ENCODE assay signal across 17 cellular contexts in genomic region chr2:101064505-101064867, GRCh38.
DNase-seq lines count a peak whose midpoint lies in the region; ATAC-seq, FAIRE-seq and TF ChIP-seq lines count a peak whose summit lies in the region.
"Had no signal": no experiment of that assay in that cellular context is flagged by ENCODE, and none has a peak within 500 bp of the region (broad histone marks: within the 10 kb centered on the region; RNA-seq: fewer than 3 reads in every experiment).

No MANE protein-coding gene starts in this region.

- H2AFZ ChIP-seq in SK-N-SH (ENCODE audit: low read depth) (0 out of 2 replicates have a peak overlapping the region, but pooled peaks have one; percentile 9), HepG2 (ENCODE audit: low read length) (no peak overlapping the region)

- H3K4me2 ChIP-seq in SK-N-SH: no peak overlapping the region; the same call in 1 of the 2 replicates
- H3K4me2 ChIP-seq in HepG2 (ENCODE audit: low read depth, low read length): peak overlapping the region; percentile 87

- H3F3A ChIP-seq in SK-N-SH (replicated peaks; ENCODE audit: insufficient read depth): no peaks in the 10 kb centered on the region

- H3K9me3 Mint-ChIP-seq in activated naive CD4-positive, alpha-beta T cell treated with anti-CD3 and anti-CD28 coated beads, Interleukin-2, amount 50 U/mL, for 72 hours: no peaks in the 10 kb centered on the region
- H3K9me3 Mint-ChIP-seq: activated naive CD8-positive, alpha-beta T cell treated with anti-CD3 and anti-CD28 coated beads for 36 hours had no signal

- ATAC-seq in SK-N-SH treated with all-trans-retinoic acid at 6 μM for 48 hours (no peak), HepG2 (peak; percentile 30)
- ATAC-seq in activated naive CD4-positive, alpha-beta T cell treated with anti-CD3 and anti-CD28 coated beads, Interleukin-2, amount 50 U/mL, for 72 hours: no peak
- ATAC-seq: activated CD4-positive, CD25-positive, alpha-beta regulatory T cell treated with anti-CD3 and anti-CD28 coated beads, Interleukin-2, amount 50 U/mL, for 24 hours had no signal

- H3K27ac ChIP-seq in SK-N-SH (ENCODE audit: low read depth in 2 of 2, low read length in 1 of 2): peak overlapping the region in 1 of 2 experiments; percentile 15; a peak in 1 of 4 replicates
- peak overlapping the region; percentile 73 for H3K27ac ChIP-seq in RWPE1
- H3K27ac ChIP-seq in HepG2 (ENCODE audit: extremely low read length, insufficient read depth, low read length): peak overlapping the region; percentile 92
- H3K27ac ChIP-seq in suprapubic skin: peak overlapping the region; percentile 81

- TF ChIP-seq CTCF in SK-N-SH (IDR thresholded peaks at IDR 0.05) (no peak), RWPE1 (conservative IDR thresholded peaks at IDR 0.05; ENCODE audit: low read depth) (no peak), HepG2 (CRISPR knock-in tag; IDR thresholded peaks at IDR 0.05) (no peak), suprapubic skin (IDR thresholded peaks at IDR 0.05) (no peak)

- DNase-seq in SK-N-SH: no peak
- no peak for DNase-seq in RWPE1 (ENCODE audit: low spot score)
- no peak for DNase-seq in HepG2 (ENCODE audit: low spot score)
- no peak for DNase-seq in suprapubic skin (ENCODE audit: low spot score in 2 of 2)
- no peak for DNase-seq in stimulated activated CD8-positive, alpha-beta memory T cell treated with anti-CD3 and anti-CD28 coated beads, Interleukin-4, amount 100 ng/mL, for 48 hours
- DNase-seq in NCI-H1436 (lab: John Stamatoyannopoulos, UW): no peak
- no peak for DNase-seq in activated naive CD4-positive, alpha-beta T cell treated with anti-CD3 and anti-CD28 coated beads, Interleukin-2, amount 50 U/mL, for 72 hours (ENCODE audit: low spot score in 2 of 2)
- DNase-seq: 8988T; activated naive CD8-positive, alpha-beta T cell treated with anti-CD3 and anti-CD28 coated beads for 36 hours; cerebellar nuclear complex; Karpas-422; mucosa of descending colon; posterior cingulate gyrus; stimulated activated CD4-positive, alpha-beta T cell treated with anti-CD3 and anti-CD28 coated beads, Interleukin-1b, Interleukin-23, amount 100 ng/mL, for 48 hours had no signal

- no peaks in the 10 kb centered on the region for H3K9me2 ChIP-seq in SK-N-SH

- CTCF ChIA-PET in SK-N-SH (lab: Yijun Ruan, JAX): interaction anchor here (1.4 to 2.1 kb wide), 2 partner anchors 28 to 89 kb away, joined by 4 to 10 read pairs; no protein-coding TSS in a partner anchor
- CTCF ChIA-PET in RWPE1 (lab: Yijun Ruan, JAX): interaction anchor here (0.8 kb wide), 1 partner anchor 25 kb away, joined by 3 read pairs; no protein-coding TSS in a partner anchor
- CTCF ChIA-PET in HepG2 (lab: Yijun Ruan, JAX; ENCODE audit: low intra/inter-chr PET ratio, low total read pairs): no interaction called here

- no peak overlapping the region for H3K9ac ChIP-seq in SK-N-SH
- peak overlapping the region; percentile 71 for H3K9ac ChIP-seq in HepG2 (ENCODE audit: insufficient read depth, low read depth, low read length)

- TF ChIP-seq POLR2A in HepG2 (IDR thresholded peaks at IDR 0.05; ENCODE audit: insufficient read depth in 1 of 2, low read depth in 2 of 2, low read length in 2 of 2): no peak
- no peak for TF ChIP-seq POLR2A in suprapubic skin (IDR thresholded peaks at IDR 0.05)

- H3K4me1 ChIP-seq in SK-N-SH (ENCODE audit: control insufficient read depth in 1 of 2, insufficient read depth in 2 of 2, low read depth in 1 of 2, low read length in 1 of 2): 0 out of 4 replicates have a peak, but pooled peaks cover 0 to 6% of the 10 kb centered on the region in 2 experiments
- peaks cover 71% of the 10 kb centered on the region for H3K4me1 ChIP-seq in HepG2 (ENCODE audit: insufficient read depth, low read length)
- peaks cover 26% of the 10 kb centered on the region for H3K4me1 ChIP-seq in suprapubic skin

- TSS peak; percentile 70 for BruUV-seq in HepG2 (replicated peaks; lab: Mats Ljungman, UMichigan)

- no peak overlapping the region for H3K4me3 ChIP-seq in SK-N-SH (ENCODE audit: low read depth in 2 of 2, low read length in 1 of 2)
- H3K4me3 ChIP-seq in HepG2 (replicated peaks in 1 of 3; ENCODE audit: insufficient read depth in 1 of 3, low read depth in 2 of 3, low read length in 3 of 3): peak overlapping the region; percentile 18 to 56 (median 35); a peak in 5 of 6 replicates
- no peak overlapping the region for H3K4me3 ChIP-seq in suprapubic skin
- H3K4me3 ChIP-seq: mucosa of descending colon had no signal

- no peak for TF ChIP-seq EP300 in SK-N-SH (IDR thresholded peaks at IDR 0.05; ENCODE audit: borderline replicate concordance in 1 of 2, low read depth in 1 of 2, low read length in 1 of 2)
- no peak for TF ChIP-seq EP300 in HepG2 (IDR thresholded peaks at IDR 0.05; ENCODE audit: low read depth in 2 of 2, low read length in 2 of 2)
- no peak for TF ChIP-seq EP300 in HepG2 (CRISPR knock-in tag; IDR thresholded peaks at IDR 0.05; ENCODE audit: borderline replicate concordance)
- no peak for TF ChIP-seq EP300 in suprapubic skin (IDR thresholded peaks at IDR 0.05)

- H3K36me3 Mint-ChIP-seq in activated naive CD4-positive, alpha-beta T cell treated with anti-CD3 and anti-CD28 coated beads, Interleukin-2, amount 50 U/mL, for 72 hours: no peaks in the 10 kb centered on the region
- H3K36me3 Mint-ChIP-seq: activated naive CD8-positive, alpha-beta T cell treated with anti-CD3 and anti-CD28 coated beads for 36 hours had no signal

- in situ Hi-C loops in HepG2 (cut with HindIII; ENCODE audit: extremely low pct_ligation_motif_present, low pct_unique_long_range_greater_than_20kb): no loop called here

- H3K27me3 ChIP-seq in SK-N-SH (ENCODE audit: insufficient read depth): no peaks in the 10 kb centered on the region
- no peaks in the 10 kb centered on the region for H3K27me3 ChIP-seq in HepG2 (ENCODE audit: control insufficient read depth in 1 of 2, insufficient read depth in 2 of 2, low read length in 2 of 2)
- H3K27me3 ChIP-seq in suprapubic skin: no peaks in the 10 kb centered on the region

- H3K79me2 ChIP-seq in SK-N-SH (ENCODE audit: insufficient read depth): no peaks in the 10 kb centered on the region
- peaks cover 55% of the 10 kb centered on the region for H3K79me2 ChIP-seq in HepG2 (ENCODE audit: insufficient read depth, low read length)

- peak overlapping the region in 1 of 2 donors; percentile 12 for H3K27ac Mint-ChIP-seq in activated naive CD4-positive, alpha-beta T cell treated with anti-CD3 and anti-CD28 coated beads, Interleukin-2, amount 50 U/mL, for 72 hours
- H3K27ac Mint-ChIP-seq: activated naive CD8-positive, alpha-beta T cell treated with anti-CD3 and anti-CD28 coated beads for 36 hours had no signal

- POLR2A ChIA-PET in SK-N-SH (lab: Yijun Ruan, JAX) (no interaction called here), RWPE1 (lab: Yijun Ruan, JAX; ENCODE audit: low non-redundant PET) (no interaction called here), HepG2 (lab: Yijun Ruan, JAX) (interaction anchor here (1.0 to 3.0 kb wide), 18 partner anchors 9 to 182 kb away, joined by 3 to 54 read pairs (median 5); partner anchors contain the start of genes RPL31 and TBC1D8)

- H3K36me3 ChIP-seq in SK-N-SH (replicated peaks in 1 of 2; ENCODE audit: control insufficient read depth in 1 of 2, insufficient read depth in 2 of 2, low read length in 1 of 2) (no peaks in the 10 kb centered on the region), HepG2 (replicated peaks in 1 of 2; ENCODE audit: control insufficient read depth in 1 of 2, insufficient read depth in 2 of 2, low read length in 2 of 2) (peaks cover 7 to 33% of the 10 kb centered on the region in 2 experiments; a peak in 4 of 5 replicates), suprapubic skin (no peaks in the 10 kb centered on the region)

- H4K20me1 ChIP-seq in SK-N-SH (ENCODE audit: insufficient read depth) (no peaks in the 10 kb centered on the region), HepG2 (ENCODE audit: insufficient read depth, low read length) (no peaks in the 10 kb centered on the region)

- WGBS in SK-N-SH (ENCODE audit: low lambda C conversion rate): 88% methylated on average over 3 of the region's 3 CpGs
- WGBS in HepG2 (ENCODE audit: low lambda C conversion rate): 49% methylated on average over 3 of the region's 3 CpGs
- 92% methylated on average over 3 of the region's 3 CpGs for whole genome bisulfite sequencing in suprapubic skin

- TF ChIP-seq RAD21 in SK-N-SH (IDR thresholded peaks at IDR 0.05; ENCODE audit: low read length) (no peak), HepG2 (CRISPR knock-in tag; IDR thresholded peaks at IDR 0.05) (no peak)

- no peaks in the 10 kb centered on the region for H3K9me3 ChIP-seq in SK-N-SH
- H3K9me3 ChIP-seq in HepG2 (ENCODE audit: low read length): no peaks in the 10 kb centered on the region
- no peaks in the 10 kb centered on the region for H3K9me3 ChIP-seq in suprapubic skin
- H3K9me3 ChIP-seq: mucosa of descending colon had no signal

- intact Hi-C loops in HepG2 (cut with micrococcal nuclease; ENCODE audit: unreplicated experiment): no loop called here

- FAIRE-seq in HepG2 (lab: Jason Lieb, UNC): no peak
- FAIRE-seq: H1 had no signal

TF ChIP-seq in HepG2, 621 proteins besides CTCF, POLR2A, EP300 and RAD21 (continues in another document):
- TF ChIP-seq ZNF501 (CRISPR knock-in tag; IDR thresholded peaks at IDR 0.05): no peak
- no peak for TF ChIP-seq PREB (CRISPR knock-in tag; IDR thresholded peaks at IDR 0.05)
- TF ChIP-seq WIZ (CRISPR knock-in tag; IDR thresholded peaks at IDR 0.05): no peak
- TF ChIP-seq SP4 (CRISPR knock-in tag; IDR thresholded peaks at IDR 0.05): no peak
- no peak for TF ChIP-seq KAT7 (CRISPR knock-in tag; IDR thresholded peaks at IDR 0.05; ENCODE audit: borderline replicate concordance)
- TF ChIP-seq ZNF337 (CRISPR knock-in tag; IDR thresholded peaks at IDR 0.05; ENCODE audit: borderline replicate concordance, low read depth): no peak
- TF ChIP-seq ZNF326 (CRISPR knock-in tag; IDR thresholded peaks at IDR 0.05; ENCODE audit: borderline replicate concordance): no peak
- no peak for TF ChIP-seq NR2C2 (CRISPR knock-in tag; IDR thresholded peaks at IDR 0.05; ENCODE audit: borderline replicate concordance)
- TF ChIP-seq MED8 (CRISPR knock-in tag; IDR thresholded peaks at IDR 0.05; ENCODE audit: insufficient replicate concordance): no peak

Comparison
In these comparisons a context has a peak if more than half of its experiments do, and no peak if none do; other contexts are left out.
1. H3K4me3 ChIP-seq: peak in HepG2 (3 of 3); none in SK-N-SH (0 of 2) and suprapubic skin (single experiment).